In genomic region chr2:127735044-127735443, GRCh38 we compare ENCODE assay signal across 22 cellular contexts. TPM values are rescaled to one million over a fixed set of nuclear protein-coding genes. Genes with fewer than 3 reads are reported as not detected.
A peak's percentile ranks its signal among the peaks of the same experiment; 100 is the strongest.
DNase-seq lines count a peak whose midpoint lies in the region; ATAC-seq and TF ChIP-seq lines count a peak whose summit lies in the region.
"Had no signal": no experiment of that assay in that cellular context is flagged by ENCODE, and none has a peak within 500 bp of the region (broad histone marks: within the 10 kb centered on the region; RNA-seq: fewer than 3 reads in every experiment).

No MANE protein-coding gene starts in this region.

- H3K27ac Mint-ChIP-seq in stimulated activated naive CD8-positive, alpha-beta T cell treated with anti-CD3 and anti-CD28 coated beads, Interleukin-15, amount 100 ng/mL, for 72 hours, result no peak overlapping the region

- H3K4me1 ChIP-seq in left lung (peaks cover 0 to 14% of the 10 kb centered on the region in 2 donors), skeletal muscle tissue (ENCODE audit: control insufficient read depth in 3 of 3, insufficient read depth in 3 of 3, low read length in 3 of 3) (peaks cover 18 to 24% (median 20%) of the 10 kb centered on the region in 3 donors)
- H3K4me1 ChIP-seq: BE2C, vagina had no signal

- H3K27ac ChIP-seq in left lung, result peak overlapping the region; percentile 6 to 69
- H3K27ac ChIP-seq in skeletal muscle tissue (ENCODE audit: low read depth, low read length), result peak overlapping the region; percentile 79
- H3K27ac ChIP-seq: vagina, VCaP had no signal

- H3K27me3 ChIP-seq in left lung, result no peaks in the 10 kb centered on the region
- no peaks in the 10 kb centered on the region for H3K27me3 ChIP-seq in skeletal muscle tissue (ENCODE audit: control insufficient read depth in 3 of 3, insufficient read depth in 3 of 3, low read length in 3 of 3)
- H3K27me3 ChIP-seq: BE2C, vagina had no signal

- H3K27me3 Mint-ChIP-seq in stimulated activated naive CD8-positive, alpha-beta T cell treated with anti-CD3 and anti-CD28 coated beads, Interleukin-15, amount 100 ng/mL, for 72 hours, result no peaks in the 10 kb centered on the region
- H3K27me3 Mint-ChIP-seq: effector memory CD8-positive, alpha-beta T cell had no signal

- TF ChIP-seq CTCF in left lung (IDR thresholded peaks at IDR 0.05), result no peak

- intact Hi-C loops in left lung (cut with DNase I), result no loop called here

- H3K36me3 ChIP-seq in left lung (peaks cover 0 to 6% of the 10 kb centered on the region in 2 donors), skeletal muscle tissue (ENCODE audit: control insufficient read depth in 3 of 3, insufficient read depth in 3 of 3, low read length in 3 of 3) (peaks cover 0 to 4% (median 0%) of the 10 kb centered on the region in 3 donors)
- H3K36me3 ChIP-seq: BE2C, vagina had no signal

- H3K9me3 ChIP-seq in left lung, result no peaks in the 10 kb centered on the region
- H3K9me3 ChIP-seq in skeletal muscle tissue (ENCODE audit: control insufficient read depth in 3 of 3, low read length in 3 of 3), result no peaks in the 10 kb centered on the region
- H3K9me3 ChIP-seq: BE2C, vagina had no signal

- peak; percentile 5 for ATAC-seq in GM19452 (IDR thresholded peaks at IDR 0.05; ENCODE audit: unreplicated experiment)
- ATAC-seq in left lung, result peak; percentile 71
- ATAC-seq in stimulated activated naive CD8-positive, alpha-beta T cell treated with anti-CD3 and anti-CD28 coated beads, Interleukin-15, amount 100 ng/mL, for 72 hours, result no peak
- ATAC-seq: effector memory CD8-positive, alpha-beta T cell had no signal

- H3K4me1 Mint-ChIP-seq in stimulated activated naive CD8-positive, alpha-beta T cell treated with anti-CD3 and anti-CD28 coated beads, Interleukin-15, amount 100 ng/mL, for 72 hours, result peaks cover 10% of the 10 kb centered on the region

- H3K9me3 Mint-ChIP-seq in stimulated activated naive CD8-positive, alpha-beta T cell treated with anti-CD3 and anti-CD28 coated beads, Interleukin-15, amount 100 ng/mL, for 72 hours, result no peaks in the 10 kb centered on the region
- H3K9me3 Mint-ChIP-seq: effector memory CD8-positive, alpha-beta T cell had no signal

- H3K9ac ChIP-seq in skeletal muscle tissue (ENCODE audit: low read depth in 1 of 3, low read length in 3 of 3), result no peak overlapping the region

- H3K4me3 Mint-ChIP-seq in stimulated activated naive CD8-positive, alpha-beta T cell treated with anti-CD3 and anti-CD28 coated beads, Interleukin-15, amount 100 ng/mL, for 72 hours, result no peak overlapping the region
- H3K4me3 Mint-ChIP-seq: effector memory CD8-positive, alpha-beta T cell had no signal

- no peak overlapping the region for H3K4me3 ChIP-seq in left lung
- H3K4me3 ChIP-seq in skeletal muscle tissue (ENCODE audit: low read length in 3 of 3), result no peak overlapping the region
- H3K4me3 ChIP-seq: skin epidermis, vagina had no signal

- DNase-seq in HK-2 (ENCODE audit: unreplicated experiment), result peak; percentile 7
- DNase-seq in left lung, result no peak
- DNase-seq in NCI-H446 treated with DMSO at 0.1 percent for 48 hours (lab: John Stamatoyannopoulos, UW), result no peak
- DNase-seq in A172 (ENCODE audit: low spot score), result no peak
- DNase-seq in stimulated activated naive CD8-positive, alpha-beta T cell treated with anti-CD3 and anti-CD28 coated beads, Interleukin-15, amount 100 ng/mL, for 72 hours, result no peak
- DNase-seq: activated gamma-delta T cell treated with Interleukin-2 at 50 U/mL for 16 hours; amygdala; BE2C; cerebellar nuclear complex; effector memory CD8-positive, alpha-beta T cell; GOT3; KBM-7; MV-4-11; NCI-H187 treated with DMSO at 0.1 percent for 48 hours; stimulated activated CD4-positive, alpha-beta T cell treated with anti-CD3 and anti-CD28 coated beads, Interleukin-4, amount 100 ng/mL, for 24 hours; substantia nigra had no signal

RNA-seq across cellular contexts. Expression of gene SFT2D3, which starts 33.7 kb away (rescaled TPM):
- total RNA-seq in left lung, result 1 to 10 TPM; 4.7 to 6.8 TPM
- total RNA-seq in skeletal muscle tissue, result 7.8 TPM
- 9.0 and 11.3 TPM in 2 replicates for total RNA-seq in A172 (2014; rRNA removed; shearing (Covaris generic))

RNA-seq across cellular contexts. Expression of gene LIMS2, which starts 59.7 kb away (rescaled TPM):
- total RNA-seq in left lung (100 to 1,000 TPM in 1 of 2 donors, 10 to 100 TPM in 1; 50.5 to 122 TPM), skeletal muscle tissue (5.7 TPM)
- total RNA-seq in A172 (2014; rRNA removed; shearing (Covaris generic)), result 6.2 and 13.8 TPM in 2 replicates
- total RNA-seq: NCI-H460 had no signal
